8 cellular contexts compared by ENCODE assay signal in genomic region chr1:65002508-65003315, GRCh38.
DNase-seq lines count a peak whose midpoint lies in the region; ATAC-seq and TF ChIP-seq lines count a peak whose summit lies in the region.

No MANE protein-coding gene starts in this region.

- DNase-seq in GM06990 (ENCODE audit: extremely low read depth, insufficient read length) (peak; percentile 61), NCI-H2227 (lab: John Stamatoyannopoulos, UW; ENCODE audit: unreplicated experiment) (peak; percentile 74), activated T-cell treated with anti-CD3 and anti-CD28 coated beads for 1 hour (ENCODE audit: low read depth) (peak; percentile 53), epidermal melanocyte (ENCODE audit: insufficient read length, low spot score) (peak; percentile 60), midbrain (lab: John Stamatoyannopoulos, UW) (peak; percentile 77), NK-92 (lab: John Stamatoyannopoulos, UW; ENCODE audit: unreplicated experiment) (no peak)
- peak; percentile 38 for DNase-seq in stimulated activated CD8-positive, alpha-beta memory T cell treated with anti-CD3 and anti-CD28 coated beads, Interleukin-15, amount 100 ng/mL, for 24 hours (ENCODE audit: low read depth)

- H3K36me3 ChIP-seq in GM06990 (ENCODE audit: control insufficient read depth, insufficient read depth, low read length), result no peaks in the 10 kb centered on the region

- TF ChIP-seq CTCF in GM06990 (IDR thresholded peaks at IDR 0.05; ENCODE audit: insufficient read depth, low read length, poor library complexity, severe bottlenecking), result no peak

- peak overlapping the region; percentile 45 for H3K4me3 ChIP-seq in GM06990 (replicated peaks; ENCODE audit: low read depth, low read length)

- peak; percentile 87 for ATAC-seq in HG02571 (IDR thresholded peaks at IDR 0.05; ENCODE audit: unreplicated experiment)

- H3K27me3 ChIP-seq in GM06990 (replicated peaks; ENCODE audit: control insufficient read depth, insufficient read depth, low read length), result peaks cover 5% of the 10 kb centered on the region
